ENCODE assay signal across 22 cellular contexts in genomic region chr2:239778042-239778811, GRCh38.
A peak's percentile ranks its signal among the peaks of the same experiment; 100 is the strongest.
DNase-seq lines count a peak whose midpoint lies in the region; ATAC-seq and TF ChIP-seq lines count a peak whose summit lies in the region.
"Had no signal": no experiment of that assay in that cellular context is flagged by ENCODE, and none has a peak within 500 bp of the region (broad histone marks: within the 10 kb centered on the region; RNA-seq: fewer than 3 reads in every experiment).

No MANE protein-coding gene starts in this region.

- no peak for TF ChIP-seq POLR2A in testis (IDR thresholded peaks at IDR 0.05)

- BruUV-seq in Caco-2 (replicated peaks; lab: Mats Ljungman, UMichigan), result no TSS peak

- no peak for ATAC-seq in HG02798 (IDR thresholded peaks at IDR 0.05; ENCODE audit: poor library complexity, unreplicated experiment)
- ATAC-seq: A549; activated CD4-positive, alpha-beta T cell treated with anti-CD3 and anti-CD28 coated beads for 36 hours; psoas muscle; stimulated activated naive B cell treated with anti-CD40 and anti-IgM and Interleukin-4, amounts not matched to agents 10 μg/mL and 1 μg/mL and 100 μg/mL, for 72 hours had no signal

- intact Hi-C loops in activated CD4-positive, alpha-beta T cell treated with anti-CD3 and anti-CD28 coated beads, Interleukin-2, amount 10 ng/mL, durations not matched to agents 24 days and 14 days (cut with micrococcal nuclease), result no loop called here
- intact Hi-C loops in testis (cut with DNase I; ENCODE audit: low total_unique reads) (no loop called here), Caco-2 (cut with micrococcal nuclease; ENCODE audit: unreplicated experiment) (no loop called here)

- H3K36me3 Mint-ChIP-seq in activated CD4-positive, alpha-beta T cell treated with anti-CD3 and anti-CD28 coated beads, Interleukin-2, amount 10 ng/mL, durations not matched to agents 24 days and 14 days (ENCODE audit: low read depth), result no peaks in the 10 kb centered on the region
- no peaks in the 10 kb centered on the region for H3K36me3 Mint-ChIP-seq in Caco-2 (ENCODE audit: insufficient read depth, unreplicated experiment)
- H3K36me3 Mint-ChIP-seq: stimulated activated naive B cell treated with anti-CD40 and anti-IgM and Interleukin-4, amounts not matched to agents 10 μg/mL and 1 μg/mL and 100 μg/mL, for 72 hours had no signal

- POLR2A ChIA-PET in Caco-2 (lab: Charles Lee), result no interaction called here

- no peak overlapping the region for H3K4me3 ChIP-seq in testis
- H3K4me3 ChIP-seq in Caco-2 (ENCODE audit: low read depth, low read length), result no peak overlapping the region
- H3K4me3 ChIP-seq: A549, adrenal gland, colonic mucosa, Peyer's patch, psoas muscle had no signal

- peaks cover 4% of the 10 kb centered on the region for H3K27me3 Mint-ChIP-seq in activated CD4-positive, alpha-beta T cell treated with anti-CD3 and anti-CD28 coated beads, Interleukin-2, amount 10 ng/mL, durations not matched to agents 24 days and 14 days
- H3K27me3 Mint-ChIP-seq in Caco-2 (ENCODE audit: insufficient read depth, unreplicated experiment), result peaks cover 15% of the 10 kb centered on the region

- no peak for TF ChIP-seq CTCF in testis (IDR thresholded peaks at IDR 0.05)
- TF ChIP-seq CTCF in Caco-2 (IDR thresholded peaks at IDR 0.05; ENCODE audit: insufficient read depth in 1 of 2, low read depth in 1 of 2, low read length in 1 of 2, severe bottlenecking in 1 of 2, unreplicated experiment in 1 of 2), result no peak

- CTCF ChIA-PET in Caco-2 (lab: Charles Lee), result no interaction called here

- H3K4me1 ChIP-seq in testis, result no peaks in the 10 kb centered on the region
- H3K4me1 ChIP-seq in Caco-2, result no peaks in the 10 kb centered on the region
- H3K4me1 ChIP-seq: A549, adrenal gland, colonic mucosa, Peyer's patch, psoas muscle had no signal

- no peak overlapping the region for H3K27ac Mint-ChIP-seq in activated CD4-positive, alpha-beta T cell treated with anti-CD3 and anti-CD28 coated beads, Interleukin-2, amount 10 ng/mL, durations not matched to agents 24 days and 14 days
- no peak overlapping the region for H3K27ac Mint-ChIP-seq in Caco-2 (ENCODE audit: unreplicated experiment)
- H3K27ac Mint-ChIP-seq: activated CD4-positive, alpha-beta T cell treated with anti-CD3 and anti-CD28 coated beads for 36 hours; HFFc6; stimulated activated naive B cell treated with anti-CD40 and anti-IgM and Interleukin-4, amounts not matched to agents 10 μg/mL and 1 μg/mL and 100 μg/mL, for 72 hours had no signal

- H3K27me3 ChIP-seq in testis (no peaks in the 10 kb centered on the region), Caco-2 (replicated peaks; ENCODE audit: control insufficient read depth, insufficient read depth, low read length) (no peaks in the 10 kb centered on the region)
- H3K27me3 ChIP-seq: adrenal gland, colonic mucosa, Peyer's patch had no signal

- H3K9me3 ChIP-seq in testis, result no peaks in the 10 kb centered on the region
- no peaks in the 10 kb centered on the region for H3K9me3 ChIP-seq in Caco-2
- H3K9me3 ChIP-seq: adrenal gland, colonic mucosa, Peyer's patch, psoas muscle had no signal

- no peak overlapping the region for H3K4me3 Mint-ChIP-seq in activated CD4-positive, alpha-beta T cell treated with anti-CD3 and anti-CD28 coated beads, Interleukin-2, amount 10 ng/mL, durations not matched to agents 24 days and 14 days
- no peak overlapping the region for H3K4me3 Mint-ChIP-seq in Caco-2 (ENCODE audit: unreplicated experiment)
- H3K4me3 Mint-ChIP-seq: activated CD4-positive, alpha-beta T cell treated with anti-CD3 and anti-CD28 coated beads for 36 hours; HFFc6; stimulated activated naive B cell treated with anti-CD40 and anti-IgM and Interleukin-4, amounts not matched to agents 10 μg/mL and 1 μg/mL and 100 μg/mL, for 72 hours had no signal

- 90 to 93% methylated on average over 11 to 25 of the region's 25 CpGs for WGBS in testis, 2 donors

- H3K4me1 Mint-ChIP-seq in activated CD4-positive, alpha-beta T cell treated with anti-CD3 and anti-CD28 coated beads, Interleukin-2, amount 10 ng/mL, durations not matched to agents 24 days and 14 days, result no peaks in the 10 kb centered on the region
- H3K4me1 Mint-ChIP-seq in Caco-2 (ENCODE audit: low read depth, unreplicated experiment), result no peaks in the 10 kb centered on the region
- H3K4me1 Mint-ChIP-seq: activated CD4-positive, alpha-beta T cell treated with anti-CD3 and anti-CD28 coated beads for 36 hours; stimulated activated naive B cell treated with anti-CD40 and anti-IgM and Interleukin-4, amounts not matched to agents 10 μg/mL and 1 μg/mL and 100 μg/mL, for 72 hours had no signal

- peak; percentile 5 for DNase-seq in activated CD4-positive, alpha-beta T cell treated with anti-CD3 and anti-CD28 coated beads for 1 hour
- DNase-seq in activated CD4-positive, alpha-beta T cell treated with anti-CD3 and anti-CD28 coated beads, Interleukin-2, amount 10 ng/mL, durations not matched to agents 24 days and 14 days, result no peak
- DNase-seq in NCI-H146 treated with DMSO at 0.1 percent for 48 hours (lab: John Stamatoyannopoulos, UW; ENCODE audit: unreplicated experiment) (peak; percentile 45), left kidney (ENCODE audit: low read depth, low spot score) (peak; percentile 85), testis (peak; percentile 12), NCI-H510A treated with DMSO at 0.1 percent for 48 hours (lab: John Stamatoyannopoulos, UW) (no peak), Caco-2 (no peak)
- DNase-seq: activated CD4-positive, alpha-beta T cell treated with anti-CD3 and anti-CD28 coated beads for 36 hours; activated gamma-delta T cell; colonic mucosa; HFFc6; Karpas-422; MV-4-11; NCI-H187 treated with DMSO at 0.1 percent for 48 hours; NK-92 treated with Interleukin-12 subunit alpha and Interleukin-12 subunit beta, amount 100 ng/mL, for 24 hours; psoas muscle; small intestine; stimulated activated naive B cell treated with anti-CD40 and anti-IgM and Interleukin-4, amounts not matched to agents 10 μg/mL and 1 μg/mL and 100 μg/mL, for 72 hours had no signal

- H3K9me3 Mint-ChIP-seq in activated CD4-positive, alpha-beta T cell treated with anti-CD3 and anti-CD28 coated beads, Interleukin-2, amount 10 ng/mL, durations not matched to agents 24 days and 14 days, result no peaks in the 10 kb centered on the region
- no peaks in the 10 kb centered on the region for H3K9me3 Mint-ChIP-seq in Caco-2 (ENCODE audit: unreplicated experiment)

- H3K36me3 ChIP-seq in testis (ENCODE audit: low read depth, missing control alignments) (no peaks in the 10 kb centered on the region), Caco-2 (ENCODE audit: control insufficient read depth, insufficient read depth, low read length) (no peaks in the 10 kb centered on the region)
- H3K36me3 ChIP-seq: adrenal gland, colonic mucosa, Peyer's patch had no signal

- no peak overlapping the region for H3K27ac ChIP-seq in testis
- H3K27ac ChIP-seq: A549, adrenal gland, colonic mucosa, Peyer's patch, psoas muscle had no signal

Comparison
In these comparisons a context has a peak if more than half of its experiments do, and no peak if none do; other contexts are left out.
1. DNase-seq: peak in activated CD4-positive, alpha-beta T cell treated with anti-CD3 and anti-CD28 coated beads for 1 hour (single experiment), NCI-H146 treated with DMSO at 0.1 percent for 48 hours (single experiment), left kidney (single experiment) and testis (single experiment); none in activated CD4-positive, alpha-beta T cell treated with anti-CD3 and anti-CD28 coated beads, Interleukin-2, amount 10 ng/mL, durations not matched to agents 24 days and 14 days (single experiment), NCI-H510A treated with DMSO at 0.1 percent for 48 hours (single experiment) and Caco-2 (0 of 2).